Comparison of ENCODE assay signal across 17 cellular contexts in genomic region chr19:11397089-11397610, GRCh38. TPM values are rescaled to one million over a fixed set of nuclear protein-coding genes. Genes with fewer than 3 reads are reported as not detected.
DNase-seq lines count a peak whose midpoint lies in the region; ATAC-seq and TF ChIP-seq lines count a peak whose summit lies in the region.
"Had no signal": no experiment of that assay in that cellular context is flagged by ENCODE, and none has a peak within 500 bp of the region (broad histone marks: within the 10 kb centered on the region; RNA-seq: fewer than 3 reads in every experiment).

No MANE protein-coding gene starts in this region.

- H3T11ph ChIP-seq in H9 (ENCODE audit: low read length): no peak overlapping the region

- no peak overlapping the region for H3K4ac ChIP-seq in H9 (ENCODE audit: low read depth, low read length)

- H4K20me1 ChIP-seq in H9 (ENCODE audit: control insufficient read depth, insufficient read depth, insufficient read length): no peaks in the 10 kb centered on the region
- H4K20me1 ChIP-seq: BLaER1 had no signal

- no peak overlapping the region for H2BK15ac ChIP-seq in H9 (ENCODE audit: low read depth, low read length)

- H3K23me2 ChIP-seq in H9 (ENCODE audit: insufficient read length, low read depth, low read length, poor library complexity, severe bottlenecking): peaks cover 2% of the 10 kb centered on the region

- peak; percentile 51 for DNase-seq in activated CD4-positive, alpha-beta T cell treated with anti-CD3 and anti-CD28 coated beads, Interleukin-2, amount 10 ng/mL, durations not matched to agents 24 days and 14 days
- DNase-seq in activated CD4-positive, alpha-beta T cell treated with anti-CD3 and anti-CD28 coated beads, Interleukin-2, amount 50 U/mL, for 4 hours: no peak
- no peak for DNase-seq in activated T-helper 1 cell treated with anti-CD3 and anti-CD28 coated beads, Interleukin-12 subunit alpha, Interleukin-12 subunit beta, Interleukin-2, Interleukin-4 antibody, amounts not matched to agents 30 ng/mL and 10 ng/mL and 1 ng/mL, durations not matched to agents 14 hours and 24 hours and 36 hours (ENCODE audit: low spot score)
- no peak for DNase-seq in nephron progenitor cell
- DNase-seq in A673 (ENCODE audit: low spot score): no peak
- no peak for DNase-seq in H9
- DNase-seq: CD8-positive, alpha-beta T cell; COR-L47; HFFc6; IMR-90; KBM-7 had no signal

- no peak overlapping the region for H3K23ac ChIP-seq in H9 (ENCODE audit: insufficient read length, low read depth, low read length)

- no peak for ATAC-seq in HG03175 (IDR thresholded peaks at IDR 0.05; ENCODE audit: unreplicated experiment)
- ATAC-seq: A549; CD8-positive, alpha-beta T cell; HCT116 had no signal

- WGBS in H9 (ENCODE audit: extremely low coverage, insufficient read length, low lambda C conversion rate): no CpG with 5 or more reads among the region's 22 CpGs

- H3K4me2 ChIP-seq in H9 (ENCODE audit: insufficient read depth, insufficient read length, low read length): no peak overlapping the region
- H3K4me2 ChIP-seq: A549, BLaER1 had no signal

- H4K91ac ChIP-seq in H9 (ENCODE audit: insufficient read length, low read depth, low read length): no peak overlapping the region

- H3K27me3 ChIP-seq in A673 (replicated peaks; ENCODE audit: insufficient read depth, low read depth, low read length, poor library complexity) (no peaks in the 10 kb centered on the region), H9 (ENCODE audit: insufficient read depth, low read length) (no peaks in the 10 kb centered on the region)
- H3K27me3 ChIP-seq: BLaER1 had no signal

- no peaks in the 10 kb centered on the region for H3K36me3 Mint-ChIP-seq in activated CD4-positive, alpha-beta T cell treated with anti-CD3 and anti-CD28 coated beads, Interleukin-2, amount 10 ng/mL, durations not matched to agents 24 days and 14 days (ENCODE audit: low read depth)
- H3K36me3 Mint-ChIP-seq in activated T-helper 1 cell treated with anti-CD3 and anti-CD28 coated beads, Interleukin-12 subunit alpha, Interleukin-12 subunit beta, Interleukin-2, Interleukin-4 antibody, amounts not matched to agents 30 ng/mL and 10 ng/mL and 1 ng/mL, durations not matched to agents 14 hours and 24 hours and 36 hours (ENCODE audit: low read depth): no peaks in the 10 kb centered on the region
- H3K36me3 Mint-ChIP-seq in nephron progenitor cell (ENCODE audit: low read depth) (peaks cover 9% of the 10 kb centered on the region), H9 (ENCODE audit: insufficient read depth in 1 of 3, low read depth in 3 of 3) (peaks cover 13 to 58% (median 51%) of the 10 kb centered on the region in 3 experiments; a peak in 6 of 7 replicates)
- H3K36me3 Mint-ChIP-seq: CD14-positive monocyte; CD8-positive, alpha-beta T cell had no signal

- H2BK12ac ChIP-seq in H9 (ENCODE audit: insufficient read length, low read depth, low read length): no peak overlapping the region

- peaks cover 8% of the 10 kb centered on the region for H3K4me1 Mint-ChIP-seq in activated CD4-positive, alpha-beta T cell treated with anti-CD3 and anti-CD28 coated beads, Interleukin-2, amount 10 ng/mL, durations not matched to agents 24 days and 14 days
- H3K4me1 Mint-ChIP-seq in activated T-helper 1 cell treated with anti-CD3 and anti-CD28 coated beads, Interleukin-12 subunit alpha, Interleukin-12 subunit beta, Interleukin-2, Interleukin-4 antibody, amounts not matched to agents 30 ng/mL and 10 ng/mL and 1 ng/mL, durations not matched to agents 14 hours and 24 hours and 36 hours (ENCODE audit: low read depth): peaks cover 6% of the 10 kb centered on the region
- H3K4me1 Mint-ChIP-seq in nephron progenitor cell (peaks cover 34% of the 10 kb centered on the region), H9 (peaks cover 4 to 6% of the 10 kb centered on the region in 2 experiments)

- H2BK120ac ChIP-seq in H9 (ENCODE audit: low read depth, low read length, poor library complexity, severe bottlenecking): no peak overlapping the region

- H3K36me3 ChIP-seq in A673 (ENCODE audit: insufficient read depth, low read length, poor library complexity, severe bottlenecking): no peaks in the 10 kb centered on the region
- H3K36me3 ChIP-seq: BLaER1 had no signal

- H4K8ac ChIP-seq in H9 (replicated peaks; ENCODE audit: insufficient read length, low read depth, low read length): no peak overlapping the region

- intact Hi-C loops in activated CD4-positive, alpha-beta T cell treated with anti-CD3 and anti-CD28 coated beads, Interleukin-2, amount 10 ng/mL, durations not matched to agents 24 days and 14 days (cut with micrococcal nuclease): no loop called here
- intact Hi-C loops in activated T-helper 1 cell treated with anti-CD3 and anti-CD28 coated beads, Interleukin-12 subunit alpha, Interleukin-12 subunit beta, Interleukin-2, Interleukin-4 antibody, amounts not matched to agents 30 ng/mL and 10 ng/mL and 1 ng/mL, durations not matched to agents 14 hours and 24 hours and 36 hours (cut with micrococcal nuclease): no loop called here
- intact Hi-C loops in A673 (cut with micrococcal nuclease; ENCODE audit: unreplicated experiment): no loop called here

- no peak overlapping the region for H3K27ac Mint-ChIP-seq in activated CD4-positive, alpha-beta T cell treated with anti-CD3 and anti-CD28 coated beads, Interleukin-2, amount 10 ng/mL, durations not matched to agents 24 days and 14 days
- peak overlapping the region; percentile 44 for H3K27ac Mint-ChIP-seq in activated T-helper 1 cell treated with anti-CD3 and anti-CD28 coated beads, Interleukin-12 subunit alpha, Interleukin-12 subunit beta, Interleukin-2, Interleukin-4 antibody, amounts not matched to agents 30 ng/mL and 10 ng/mL and 1 ng/mL, durations not matched to agents 14 hours and 24 hours and 36 hours
- H3K27ac Mint-ChIP-seq in nephron progenitor cell (peak overlapping the region; percentile 71), H9 (no peak overlapping the region)
- H3K27ac Mint-ChIP-seq: CD8-positive, alpha-beta T cell; HFFc6 had no signal

- H3K14ac ChIP-seq in H9 (ENCODE audit: insufficient read depth, low read length): no peak overlapping the region

- no peak overlapping the region for H2AK5ac ChIP-seq in H9 (ENCODE audit: insufficient read length, low read length)

- H2AFZ ChIP-seq in H9 (ENCODE audit: low read length): no peak overlapping the region

- H3K4me1 ChIP-seq in A673 (ENCODE audit: insufficient read depth, low read length, poor library complexity, severe bottlenecking): no peaks in the 10 kb centered on the region
- peaks cover 2% of the 10 kb centered on the region; the same call in 1 of the 2 replicates for H3K4me1 ChIP-seq in H9 (ENCODE audit: insufficient read depth, low read length)
- H3K4me1 ChIP-seq: A549, BLaER1 had no signal

- H2BK5ac ChIP-seq in H9 (ENCODE audit: insufficient read length, low read length): no peak overlapping the region

- no peaks in the 10 kb centered on the region for H3K9me3 Mint-ChIP-seq in activated CD4-positive, alpha-beta T cell treated with anti-CD3 and anti-CD28 coated beads, Interleukin-2, amount 10 ng/mL, durations not matched to agents 24 days and 14 days
- H3K9me3 Mint-ChIP-seq in activated T-helper 1 cell treated with anti-CD3 and anti-CD28 coated beads, Interleukin-12 subunit alpha, Interleukin-12 subunit beta, Interleukin-2, Interleukin-4 antibody, amounts not matched to agents 30 ng/mL and 10 ng/mL and 1 ng/mL, durations not matched to agents 14 hours and 24 hours and 36 hours: no peaks in the 10 kb centered on the region
- H3K9me3 Mint-ChIP-seq in nephron progenitor cell (no peaks in the 10 kb centered on the region), H9 (no peaks in the 10 kb centered on the region)
- H3K9me3 Mint-ChIP-seq: CD14-positive monocyte; CD8-positive, alpha-beta T cell; HFFc6 had no signal

- H3K18ac ChIP-seq in H9 (ENCODE audit: insufficient read length, low read depth, low read length): no peak overlapping the region

- no peaks in the 10 kb centered on the region for H3K79me2 ChIP-seq in H9 (ENCODE audit: insufficient read depth, low read length)

- no peaks in the 10 kb centered on the region for H3K9me3 ChIP-seq in A673 (ENCODE audit: low read depth, low read length, poor library complexity, severe bottlenecking)
- no peaks in the 10 kb centered on the region for H3K9me3 ChIP-seq in H9 (ENCODE audit: control insufficient read depth, low read depth, low read length)
- H3K9me3 ChIP-seq: A549, BLaER1 had no signal

- H3K4me3 Mint-ChIP-seq in activated CD4-positive, alpha-beta T cell treated with anti-CD3 and anti-CD28 coated beads, Interleukin-2, amount 10 ng/mL, durations not matched to agents 24 days and 14 days: no peak overlapping the region
- no peak overlapping the region for H3K4me3 Mint-ChIP-seq in activated T-helper 1 cell treated with anti-CD3 and anti-CD28 coated beads, Interleukin-12 subunit alpha, Interleukin-12 subunit beta, Interleukin-2, Interleukin-4 antibody, amounts not matched to agents 30 ng/mL and 10 ng/mL and 1 ng/mL, durations not matched to agents 14 hours and 24 hours and 36 hours
- no peak overlapping the region for H3K4me3 Mint-ChIP-seq in nephron progenitor cell
- H3K4me3 Mint-ChIP-seq in H9: no peak overlapping the region
- H3K4me3 Mint-ChIP-seq: CD14-positive monocyte; CD8-positive, alpha-beta T cell; HFFc6 had no signal

- no peak overlapping the region for H3K56ac ChIP-seq in H9 (ENCODE audit: insufficient read length, low read depth, low read length)

- TF ChIP-seq CTCF in nephron progenitor cell (IDR thresholded peaks at IDR 0.05): no peak
- TF ChIP-seq CTCF in A673 (conservative IDR thresholded peaks at IDR 0.05; ENCODE audit: low read depth, low read length): no peak
- TF ChIP-seq CTCF in H9 (conservative IDR thresholded peaks at IDR 0.05): no peak

- H3K79me1 ChIP-seq in H9 (ENCODE audit: insufficient read depth, low read depth, low read length, poor library complexity, severe bottlenecking): no peaks in the 10 kb centered on the region

- peaks cover 6% of the 10 kb centered on the region for H3K27me3 Mint-ChIP-seq in activated CD4-positive, alpha-beta T cell treated with anti-CD3 and anti-CD28 coated beads, Interleukin-2, amount 10 ng/mL, durations not matched to agents 24 days and 14 days
- peaks cover 7% of the 10 kb centered on the region for H3K27me3 Mint-ChIP-seq in activated T-helper 1 cell treated with anti-CD3 and anti-CD28 coated beads, Interleukin-12 subunit alpha, Interleukin-12 subunit beta, Interleukin-2, Interleukin-4 antibody, amounts not matched to agents 30 ng/mL and 10 ng/mL and 1 ng/mL, durations not matched to agents 14 hours and 24 hours and 36 hours (ENCODE audit: insufficient read depth)
- H3K27me3 Mint-ChIP-seq in nephron progenitor cell (ENCODE audit: low read depth, poor library complexity): peaks cover 14% of the 10 kb centered on the region
- H3K27me3 Mint-ChIP-seq in H9 (ENCODE audit: low read depth): no peaks in the 10 kb centered on the region; the same call in 1 of the 2 replicates

- no peak overlapping the region for H3K27ac ChIP-seq in A673 (ENCODE audit: low read depth, low read length, poor library complexity, severe bottlenecking)
- no peak overlapping the region for H3K27ac ChIP-seq in H9 (ENCODE audit: insufficient read length, low read depth, low read length)
- H3K27ac ChIP-seq: 22Rv1, A549, BLaER1 had no signal

- POLR2A ChIA-PET in A673 (lab: Charles Lee; ENCODE audit: low non-redundant PET): no interaction called here

- no TSS peak for BruUV-seq in A673 (replicated peaks; lab: Mats Ljungman, UMichigan)

- no peak overlapping the region for H4K5ac ChIP-seq in H9 (ENCODE audit: insufficient read length, low read depth, low read length)

- H3K9ac ChIP-seq in H9 (ENCODE audit: extremely low read depth, insufficient read length, low read length): no peak overlapping the region
- H3K9ac ChIP-seq: BLaER1 had no signal

- H3K4me3 ChIP-seq in A673 (ENCODE audit: low read depth, low read length, poor library complexity, severe bottlenecking): no peak overlapping the region
- H3K4me3 ChIP-seq: A549, BLaER1 had no signal

- no peak overlapping the region for H2BK20ac ChIP-seq in H9 (ENCODE audit: low read depth, low read length, poor library complexity, severe bottlenecking)

- CTCF ChIA-PET in A673 (lab: Charles Lee): no interaction called here

RNA-seq across cellular contexts. Expression of gene EPOR, which starts 13.0 kb away (rescaled TPM):
- total RNA-seq in activated CD4-positive, alpha-beta T cell treated with anti-CD3 and anti-CD28 coated beads, Interleukin-2, amount 10 ng/mL, durations not matched to agents 24 days and 14 days: 7.2 and 7.7 TPM in 2 replicates
- total RNA-seq in activated T-helper 1 cell treated with anti-CD3 and anti-CD28 coated beads, Interleukin-12 subunit alpha, Interleukin-12 subunit beta, Interleukin-2, Interleukin-4 antibody, amounts not matched to agents 30 ng/mL and 10 ng/mL and 1 ng/mL, durations not matched to agents 14 hours and 24 hours and 36 hours: 7.3 and 7.9 TPM in 2 replicates
- total RNA-seq in A673 (2021): 5.3 and 6.0 TPM in 2 replicates
- total RNA-seq in H9 (2021): 8.9 and 9.3 TPM in 2 replicates

RNA-seq across cellular contexts. Expression of gene RGL3, which starts 22.0 kb away (rescaled TPM):
- not detected in 2 replicates for total RNA-seq in activated CD4-positive, alpha-beta T cell treated with anti-CD3 and anti-CD28 coated beads, Interleukin-2, amount 10 ng/mL, durations not matched to agents 24 days and 14 days
- total RNA-seq in activated T-helper 1 cell treated with anti-CD3 and anti-CD28 coated beads, Interleukin-12 subunit alpha, Interleukin-12 subunit beta, Interleukin-2, Interleukin-4 antibody, amounts not matched to agents 30 ng/mL and 10 ng/mL and 1 ng/mL, durations not matched to agents 14 hours and 24 hours and 36 hours: not detected in 2 replicates
- total RNA-seq in A673 (2021) (0.28 TPM in 1 of 2 replicates, not detected in the other), H9 (2021) (58.5 and 65.9 TPM in 2 replicates)
- total RNA-seq: CD8-positive, alpha-beta T cell had no signal

RNA-seq across cellular contexts. Expression of gene SWSAP1, which starts 22.7 kb away (rescaled TPM):
- 2.3 and 2.6 TPM in 2 replicates for total RNA-seq in activated CD4-positive, alpha-beta T cell treated with anti-CD3 and anti-CD28 coated beads, Interleukin-2, amount 10 ng/mL, durations not matched to agents 24 days and 14 days
- 3.2 and 3.9 TPM in 2 replicates for total RNA-seq in activated T-helper 1 cell treated with anti-CD3 and anti-CD28 coated beads, Interleukin-12 subunit alpha, Interleukin-12 subunit beta, Interleukin-2, Interleukin-4 antibody, amounts not matched to agents 30 ng/mL and 10 ng/mL and 1 ng/mL, durations not matched to agents 14 hours and 24 hours and 36 hours
- total RNA-seq in A673 (2021): 2.5 and 3.3 TPM in 2 replicates
- 3.8 and 5.2 TPM in 2 replicates for total RNA-seq in H9 (2021)

RNA-seq across cellular contexts. Expression of gene ODAD3, which starts 37.8 kb away (rescaled TPM):
- 0.12 and 0.24 TPM in 2 replicates for total RNA-seq in activated CD4-positive, alpha-beta T cell treated with anti-CD3 and anti-CD28 coated beads, Interleukin-2, amount 10 ng/mL, durations not matched to agents 24 days and 14 days
- total RNA-seq in activated T-helper 1 cell treated with anti-CD3 and anti-CD28 coated beads, Interleukin-12 subunit alpha, Interleukin-12 subunit beta, Interleukin-2, Interleukin-4 antibody, amounts not matched to agents 30 ng/mL and 10 ng/mL and 1 ng/mL, durations not matched to agents 14 hours and 24 hours and 36 hours: not detected in 2 replicates
- total RNA-seq in A673 (2021): 0.39 and 1.4 TPM in 2 replicates
- total RNA-seq in H9 (2021): 2.2 and 2.5 TPM in 2 replicates
- total RNA-seq: CD8-positive, alpha-beta T cell had no signal

RNA-seq across cellular contexts. Expression of gene PRKCSH, which starts 38.3 kb away (rescaled TPM):
- 288 TPM in 2 replicates for total RNA-seq in activated CD4-positive, alpha-beta T cell treated with anti-CD3 and anti-CD28 coated beads, Interleukin-2, amount 10 ng/mL, durations not matched to agents 24 days and 14 days
- total RNA-seq in activated T-helper 1 cell treated with anti-CD3 and anti-CD28 coated beads, Interleukin-12 subunit alpha, Interleukin-12 subunit beta, Interleukin-2, Interleukin-4 antibody, amounts not matched to agents 30 ng/mL and 10 ng/mL and 1 ng/mL, durations not matched to agents 14 hours and 24 hours and 36 hours: 322 and 334 TPM in 2 replicates
- 456 and 468 TPM in 2 replicates for total RNA-seq in A673 (2021)
- total RNA-seq in H9 (2021): 431 and 437 TPM in 2 replicates

Comparison
In these comparisons a context has a peak if more than half of its experiments do, and no peak if none do; other contexts are left out.
1. H3K27ac Mint-ChIP-seq: peak in activated T-helper 1 cell treated with anti-CD3 and anti-CD28 coated beads, Interleukin-12 subunit alpha, Interleukin-12 subunit beta, Interleukin-2, Interleukin-4 antibody, amounts not matched to agents 30 ng/mL and 10 ng/mL and 1 ng/mL, durations not matched to agents 14 hours and 24 hours and 36 hours (single experiment) and nephron progenitor cell (single experiment); none in activated CD4-positive, alpha-beta T cell treated with anti-CD3 and anti-CD28 coated beads, Interleukin-2, amount 10 ng/mL, durations not matched to agents 24 days and 14 days (single experiment) and H9 (0 of 3).
2. RNA of gene RGL3, which starts 22.0 kb away (total RNA-seq): 58.5 to 65.9 TPM in H9; 0.28 TPM in A673, not detected in activated CD4-positive, alpha-beta T cell treated with anti-CD3 and anti-CD28 coated beads, Interleukin-2, amount 10 ng/mL, durations not matched to agents 24 days and 14 days and not detected in activated T-helper 1 cell treated with anti-CD3 and anti-CD28 coated beads, Interleukin-12 subunit alpha, Interleukin-12 subunit beta, Interleukin-2, Interleukin-4 antibody, amounts not matched to agents 30 ng/mL and 10 ng/mL and 1 ng/mL, durations not matched to agents 14 hours and 24 hours and 36 hours; every median in the first group is over 10 times any median in the second.